ENCODE assay signal across 29 cellular contexts in the genomic region with DNA sequence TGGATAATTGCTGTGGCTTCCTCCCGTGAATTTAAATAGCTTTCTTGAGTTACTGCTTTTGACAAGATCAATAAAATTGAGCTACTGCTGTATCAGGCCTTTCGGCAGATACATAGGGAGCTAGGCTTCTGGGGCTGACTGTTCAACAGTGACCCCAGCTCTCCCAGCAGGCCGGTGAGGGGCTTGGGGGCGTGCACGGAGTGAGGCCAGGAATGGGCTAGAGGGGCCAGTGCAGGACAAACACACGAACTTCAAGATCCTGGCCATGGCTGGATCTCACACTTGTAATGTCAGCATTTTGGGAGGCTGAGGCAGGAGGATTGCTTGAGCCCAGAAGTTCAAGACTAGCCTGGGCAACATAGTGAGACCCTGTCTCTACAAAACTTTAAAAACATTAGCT.
"Had no signal": no experiment of that assay in that cellular context is flagged by ENCODE, and none has a peak within 500 bp of the region (broad histone marks: within the 10 kb centered on the region; RNA-seq: fewer than 3 reads in every experiment).

No MANE protein-coding gene starts in this region.

- H3K9me3 ChIP-seq: MG63, SJCRH30 had no signal

- H3K4me3 ChIP-seq: ascending aorta, cardiac muscle cell, MG63, PC-9, SJCRH30, SK-N-MC had no signal

- H3K4me3 Mint-ChIP-seq: activated B cell treated with CpG ODN at 0.5 μM for 24 hours; activated naive CD4-positive, alpha-beta T cell treated with anti-CD3 and anti-CD28 coated beads, Interleukin-2, amount 10 ng/mL, durations not matched to agents 7 days and 5 days; activated naive CD8-positive, alpha-beta T cell; activated T-cell treated with anti-CD3 and anti-CD28 coated beads, Interleukin-2, amount 50 U/mL, for 4 hours; activated T-helper 1 cell treated with anti-CD3 and anti-CD28 coated beads, Interleukin-12 subunit alpha, Interleukin-12 subunit beta, Interleukin-2, Interleukin-4 antibody, amounts not matched to agents 30 ng/mL and 10 ng/mL and 1 ng/mL, durations not matched to agents 14 hours and 24 hours and 36 hours; T-helper 1 cell treated with Interleukin-12 subunit alpha and Interleukin-12 subunit beta and Interleukin-4 antibody, amounts not matched to agents 30 μg/mL and 1 μg/mL, for 36 hours; T-helper 2 cell treated with Interferon-gamma antibody and Interleukin-4, amounts not matched to agents 5 μg/mL and 100 μg/mL, for 36 hours had no signal

- H3K9me3 Mint-ChIP-seq: activated T-cell treated with anti-CD3 and anti-CD28 coated beads, Interleukin-2, amount 50 U/mL, for 4 hours; central memory CD8-positive, alpha-beta T cell had no signal

- H3K27ac ChIP-seq: ascending aorta, cardiac muscle cell, PC-9, SK-N-MC had no signal

- DNase-seq: activated B cell treated with CpG ODN at 0.5 μM for 24 hours; activated CD4-positive, alpha-beta T cell treated with anti-CD3 and anti-CD28 coated beads for 48 hours; activated CD4-positive, alpha-beta T cell treated with anti-CD3 and anti-CD28 coated beads, Interleukin-2, amount 50 U/mL, for 4 hours; activated CD4-positive, CD25-positive, alpha-beta regulatory T cell treated with anti-CD3 and anti-CD28 coated beads, Interleukin-2, amount 50 U/mL, for 72 hours; activated CD8-positive, alpha-beta memory T cell treated with anti-CD3 and anti-CD28 coated beads, Interleukin-2, amount 50 U/mL, for 4 hours; activated gamma-delta T cell treated with Interleukin-2 at 50 U/mL for 16 hours; activated naive CD4-positive, alpha-beta T cell treated with anti-CD3 and anti-CD28 coated beads, Interleukin-2, amount 10 ng/mL, durations not matched to agents 7 days and 5 days; activated T-cell treated with anti-CD3 and anti-CD28 coated beads for 4 hours; activated T-cell treated with anti-CD3 and anti-CD28 coated beads, Interleukin-2, amount 50 U/mL, for 4 hours; amygdala; Kasumi-1; KG1; MG63; NCI-H1048; NCI-H1105 treated with DMSO at 0.1 percent for 48 hours; NCI-H1436; NCI-H2029; NCI-H345; PC-9; SHP77; SJCRH30 had no signal

- H3K27ac Mint-ChIP-seq: activated B cell treated with CpG ODN at 0.5 μM for 24 hours; activated naive CD4-positive, alpha-beta T cell treated with anti-CD3 and anti-CD28 coated beads, Interleukin-2, amount 10 ng/mL, durations not matched to agents 7 days and 5 days; activated naive CD8-positive, alpha-beta T cell; activated T-helper 1 cell treated with anti-CD3 and anti-CD28 coated beads, Interleukin-12 subunit alpha, Interleukin-12 subunit beta, Interleukin-2, Interleukin-4 antibody, amounts not matched to agents 30 ng/mL and 10 ng/mL and 1 ng/mL, durations not matched to agents 14 hours and 24 hours and 36 hours; T-helper 1 cell treated with Interleukin-12 subunit alpha and Interleukin-12 subunit beta and Interleukin-4 antibody, amounts not matched to agents 30 μg/mL and 1 μg/mL, for 36 hours; T-helper 2 cell treated with Interferon-gamma antibody and Interleukin-4, amounts not matched to agents 5 μg/mL and 100 μg/mL, for 36 hours had no signal

- H3K27me3 ChIP-seq: ascending aorta, cardiac muscle cell, MG63, SJCRH30 had no signal

- H3K27me3 Mint-ChIP-seq: activated naive CD8-positive, alpha-beta T cell; central memory CD8-positive, alpha-beta T cell had no signal

- H3K4me2 ChIP-seq: PC-9 had no signal

- H3K36me3 Mint-ChIP-seq: activated naive CD8-positive, alpha-beta T cell had no signal

- H3K36me3 ChIP-seq: ascending aorta, cardiac muscle cell, MG63, SJCRH30 had no signal

- ATAC-seq: activated T-cell treated with anti-CD3 and anti-CD28 coated beads, Interleukin-2, amount 50 U/mL, for 4 hours had no signal
